In genomic region chr15:79853492-79854328, GRCh38 we compare ENCODE assay signal across 9 cellular contexts. TPM values are rescaled to one million over a fixed set of nuclear protein-coding genes. Genes with fewer than 3 reads are reported as not detected.
DNase-seq lines count a peak whose midpoint lies in the region; ATAC-seq and TF ChIP-seq lines count a peak whose summit lies in the region.
"Had no signal": no experiment of that assay in that cellular context is flagged by ENCODE, and none has a peak within 500 bp of the region (broad histone marks: within the 10 kb centered on the region; RNA-seq: fewer than 3 reads in every experiment).

No MANE protein-coding gene starts in this region.

- H3K4me3 ChIP-seq in NT2/D1 (ENCODE audit: insufficient read length, low read depth) (no peak overlapping the region), epithelial cell of proximal tubule (ENCODE audit: low read depth, low read length) (no peak overlapping the region)

- no peaks in the 10 kb centered on the region for H3K36me3 Mint-ChIP-seq in natural killer cell

- no peaks in the 10 kb centered on the region for H3K27me3 ChIP-seq in NT2/D1 (ENCODE audit: insufficient read depth, insufficient read length)

- intact Hi-C loops in natural killer cell (cut with micrococcal nuclease): loop anchor here (1.0 kb wide), 2 partner anchors 140 to 472 kb away; no protein-coding TSS in a partner anchor

- DNase-seq in CD1c-positive myeloid dendritic cell (ENCODE audit: extremely low spot score) (peak; percentile 63), GM19238 (ENCODE audit: insufficient read length, low spot score) (peak; percentile 45), NT2/D1 (ENCODE audit: low read depth, low spot score) (peak; percentile 63), epithelial cell of proximal tubule (ENCODE audit: low read depth) (peak; percentile 45), natural killer cell (peak; percentile 33)
- DNase-seq in activated CD8-positive, alpha-beta memory T cell treated with anti-CD3 and anti-CD28 coated beads, Interleukin-2, amount 50 U/mL, for 24 hours (ENCODE audit: extremely low read depth): peak; percentile 29
- peak; percentile 48 for DNase-seq in stimulated activated naive CD4-positive, alpha-beta T cell treated with Interleukin-2 at 50 U/mL for 16 hours (lab: John Stamatoyannopoulos, UW)

- TF ChIP-seq CTCF in epithelial cell of proximal tubule (conservative IDR thresholded peaks at IDR 0.05; ENCODE audit: low read depth, low read length) (peak; percentile 100), natural killer cell (IDR thresholded peaks at IDR 0.05) (peak; percentile 97)

- no peak overlapping the region for H3K9ac ChIP-seq in NT2/D1 (ENCODE audit: insufficient read length, low read depth)

- no peaks in the 10 kb centered on the region for H3K4me1 ChIP-seq in NT2/D1 (ENCODE audit: insufficient read depth, insufficient read length)

- H3K27me3 Mint-ChIP-seq in natural killer cell (ENCODE audit: low read depth in 2 of 2): no peaks in the 10 kb centered on the region
- H3K27me3 Mint-ChIP-seq: activated naive CD8-positive, alpha-beta T cell had no signal

- H3K9me3 ChIP-seq in NT2/D1 (ENCODE audit: insufficient read depth, low read length): no peaks in the 10 kb centered on the region

- no peak overlapping the region for H3K4me3 Mint-ChIP-seq in natural killer cell
- H3K4me3 Mint-ChIP-seq: activated naive CD8-positive, alpha-beta T cell had no signal

- no peaks in the 10 kb centered on the region for H3K9me3 Mint-ChIP-seq in natural killer cell

- peaks cover 16% of the 10 kb centered on the region for H3K36me3 ChIP-seq in NT2/D1 (ENCODE audit: insufficient read depth, insufficient read length, low read length)

- H3K27ac Mint-ChIP-seq in natural killer cell: no peak overlapping the region
- H3K27ac Mint-ChIP-seq: activated naive CD8-positive, alpha-beta T cell had no signal

- peaks cover 9 to 14% of the 10 kb centered on the region in 2 donors for H3K4me1 Mint-ChIP-seq in natural killer cell

- peak; percentile 77 for ATAC-seq in HG03460 (IDR thresholded peaks at IDR 0.05; ENCODE audit: unreplicated experiment)
- ATAC-seq in natural killer cell: peak; percentile 92 to 99 (median 99)

RNA-seq across cellular contexts. Expression of gene MTHFS, which starts 43.1 kb away (rescaled TPM):
- total RNA-seq in epithelial cell of proximal tubule: 12.5 and 22.9 TPM in 2 replicates
- total RNA-seq in natural killer cell: 10 to 100 TPM in 2 of 3 donors, 1 to 10 TPM in 1; 7.0 to 10.8 (median 10.5) TPM
